ENCODE assay signal across 8 cellular contexts in genomic region chr3:100590114-100590839, GRCh38. TPM values are rescaled to one million over a fixed set of nuclear protein-coding genes. Genes with fewer than 3 reads are reported as not detected.
A peak's percentile ranks its signal among the peaks of the same experiment; 100 is the strongest.
DNase-seq lines count a peak whose midpoint lies in the region; ATAC-seq, FAIRE-seq and TF ChIP-seq lines count a peak whose summit lies in the region.

No MANE protein-coding gene starts in this region.

- no peak for FAIRE-seq in small intestine (lab: Jason Lieb, UNC)

- ATAC-seq in HG02840 (IDR thresholded peaks at IDR 0.05; ENCODE audit: low FRiP score, unreplicated experiment) = peak; percentile 85

- H3K27ac ChIP-seq in small intestine (ENCODE audit: low read depth in 1 of 2, low read length in 1 of 2) = no peak overlapping the region

- H3K27me3 Mint-ChIP-seq in activated T-cell treated with anti-CD3 and anti-CD28 coated beads, Interleukin-2, amount 50 U/mL, for 24 hours = no peaks in the 10 kb centered on the region
- peaks cover 8% of the 10 kb centered on the region for H3K27me3 Mint-ChIP-seq in T-helper 1 cell treated with Interleukin-12 subunit alpha and Interleukin-12 subunit beta and Interleukin-4 antibody, amounts not matched to agents 30 μg/mL and 1 μg/mL, for 36 hours (ENCODE audit: low read depth)

- no peaks in the 10 kb centered on the region for H3K9me3 Mint-ChIP-seq in activated T-cell treated with anti-CD3 and anti-CD28 coated beads, Interleukin-2, amount 50 U/mL, for 24 hours
- H3K9me3 Mint-ChIP-seq in T-helper 1 cell treated with Interleukin-12 subunit alpha and Interleukin-12 subunit beta and Interleukin-4 antibody, amounts not matched to agents 30 μg/mL and 1 μg/mL, for 36 hours = no peaks in the 10 kb centered on the region

- peak; percentile 40 for DNase-seq in activated T-cell treated with anti-CD3 and anti-CD28 coated beads for 1 hour (ENCODE audit: low read depth)
- DNase-seq in activated T-cell treated with anti-CD3 and anti-CD28 coated beads, Interleukin-2, amount 50 U/mL, for 24 hours = no peak
- peak; percentile 61 for DNase-seq in NCI-H1436 (lab: John Stamatoyannopoulos, UW)
- DNase-seq in astrocyte of the spinal cord (ENCODE audit: low read depth, low spot score) = peak; percentile 71
- peak in 31 of 51 donors; percentile 0 to 73 (median 23) for DNase-seq in hypothalamus (lab: John Stamatoyannopoulos, UW)
- peak; percentile 81 for DNase-seq in small intestine

- TF ChIP-seq CTCF in astrocyte of the spinal cord (IDR thresholded peaks at IDR 0.05; ENCODE audit: low read depth, low read length) = peak; percentile 77

- no peak overlapping the region for H3K27ac Mint-ChIP-seq in activated T-cell treated with anti-CD3 and anti-CD28 coated beads, Interleukin-2, amount 50 U/mL, for 24 hours
- no peak overlapping the region for H3K27ac Mint-ChIP-seq in T-helper 1 cell treated with Interleukin-12 subunit alpha and Interleukin-12 subunit beta and Interleukin-4 antibody, amounts not matched to agents 30 μg/mL and 1 μg/mL, for 36 hours

- peak overlapping the region; percentile 10 for H3K4me3 ChIP-seq in astrocyte of the spinal cord (ENCODE audit: low read depth, low read length)
- H3K4me3 ChIP-seq in small intestine (ENCODE audit: low read depth in 1 of 2, low read length in 2 of 2) = no peak overlapping the region

- H3K4me1 Mint-ChIP-seq in activated T-cell treated with anti-CD3 and anti-CD28 coated beads, Interleukin-2, amount 50 U/mL, for 24 hours (ENCODE audit: low read depth) = peaks cover 4% of the 10 kb centered on the region
- peaks cover 5% of the 10 kb centered on the region for H3K4me1 Mint-ChIP-seq in T-helper 1 cell treated with Interleukin-12 subunit alpha and Interleukin-12 subunit beta and Interleukin-4 antibody, amounts not matched to agents 30 μg/mL and 1 μg/mL, for 36 hours (ENCODE audit: low read depth)

- H3K4me3 Mint-ChIP-seq in activated T-cell treated with anti-CD3 and anti-CD28 coated beads, Interleukin-2, amount 50 U/mL, for 24 hours = no peak overlapping the region
- peak overlapping the region; percentile 30 for H3K4me3 Mint-ChIP-seq in T-helper 1 cell treated with Interleukin-12 subunit alpha and Interleukin-12 subunit beta and Interleukin-4 antibody, amounts not matched to agents 30 μg/mL and 1 μg/mL, for 36 hours

- WGBS in small intestine, 3 donors = 26 to 29% (median 29%) methylated on average over 10 of the region's 10 CpGs

- no peaks in the 10 kb centered on the region for H3K4me1 ChIP-seq in small intestine (ENCODE audit: control insufficient read depth in 2 of 2, insufficient read depth in 1 of 2, low read depth in 1 of 2, low read length in 1 of 2)

- H3K9me3 ChIP-seq in small intestine (ENCODE audit: control insufficient read depth, low read depth) = no peaks in the 10 kb centered on the region

- H3K27me3 ChIP-seq in small intestine (ENCODE audit: control insufficient read depth in 2 of 2, insufficient read depth in 2 of 2, low read length in 2 of 2) = no peaks in the 10 kb centered on the region

- in situ Hi-C loops in astrocyte of the spinal cord (cut with HindIII; ENCODE audit: low sequenced_read_pairs) = no loop called here

- no peaks in the 10 kb centered on the region for H3K36me3 Mint-ChIP-seq in activated T-cell treated with anti-CD3 and anti-CD28 coated beads, Interleukin-2, amount 50 U/mL, for 24 hours (ENCODE audit: low read depth)
- H3K36me3 Mint-ChIP-seq in T-helper 1 cell treated with Interleukin-12 subunit alpha and Interleukin-12 subunit beta and Interleukin-4 antibody, amounts not matched to agents 30 μg/mL and 1 μg/mL, for 36 hours (ENCODE audit: low read depth) = no peaks in the 10 kb centered on the region

- H3K36me3 ChIP-seq in small intestine (ENCODE audit: control insufficient read depth in 2 of 2, insufficient read depth in 2 of 2, low read length in 2 of 2) = no peaks in the 10 kb centered on the region

RNA-seq across cellular contexts. Expression of gene ADGRG7, which starts 19.1 kb away (rescaled TPM):
- polyA plus RNA-seq in small intestine = 10 to 100 TPM; 25.9 to 48.4 (median 48.1) TPM
